Comparison of ENCODE assay signal across 8 cellular contexts in genomic region chr19:46878613-46879375, GRCh38. TPM values are rescaled to one million over a fixed set of nuclear protein-coding genes. Genes with fewer than 3 reads are reported as not detected.
DNase-seq lines count a peak whose midpoint lies in the region; TF ChIP-seq lines count a peak whose summit lies in the region.

No MANE protein-coding gene starts in this region.

- peak overlapping the region; percentile 17 for H3K27ac ChIP-seq in left ventricle myocardium inferior (replicated peaks)

- no peak overlapping the region for H3K4me3 ChIP-seq in left ventricle myocardium inferior
- no peak overlapping the region for H3K4me3 ChIP-seq in lower leg skin (ENCODE audit: low read depth, poor library complexity, severe bottlenecking)

- peak; percentile 84 for DNase-seq in A172 (ENCODE audit: low spot score)
- DNase-seq in H4 (ENCODE audit: low spot score), result peak; percentile 69
- DNase-seq in T1000 (lab: John Stamatoyannopoulos, UW), result peak; percentile 65
- DNase-seq in left ventricle myocardium inferior, result no peak
- no peak for DNase-seq in lower leg skin (ENCODE audit: low spot score in 2 of 2)
- no peak for DNase-seq in NCI-H2171 (lab: John Stamatoyannopoulos, UW)
- no peak for DNase-seq in activated CD4-positive, alpha-beta T cell treated with anti-CD3 and anti-CD28 coated beads for 48 hours
- no peak for DNase-seq in NCI-H187 treated with DMSO at 0.1 percent for 48 hours (lab: John Stamatoyannopoulos, UW)

- WGBS in lower leg skin, 2 donors, result 77 to 84% methylated on average over 9 of the region's 9 CpGs

- no peak for TF ChIP-seq CTCF in left ventricle myocardium inferior (IDR thresholded peaks at IDR 0.05; ENCODE audit: borderline replicate concordance)
- TF ChIP-seq CTCF in lower leg skin (IDR thresholded peaks at IDR 0.05), result no peak

- no peaks in the 10 kb centered on the region for H3K9me3 ChIP-seq in left ventricle myocardium inferior (replicated peaks)

- H3K27me3 ChIP-seq in left ventricle myocardium inferior (ENCODE audit: low read depth), result no peaks in the 10 kb centered on the region

- peaks cover 41% of the 10 kb centered on the region for H3K4me1 ChIP-seq in left ventricle myocardium inferior

- intact Hi-C loops in left ventricle myocardium inferior (cut with micrococcal nuclease) (no loop called here), lower leg skin (cut with DNase I; ENCODE audit: low total_unique reads) (no loop called here)

- TF ChIP-seq POLR2A in lower leg skin (IDR thresholded peaks at IDR 0.05), result no peak

- H3K36me3 ChIP-seq in left ventricle myocardium inferior, result peaks cover 5% of the 10 kb centered on the region

RNA-seq across cellular contexts. Expression of gene ARHGAP35, which starts 18.0 kb away (rescaled TPM):
- 11.5 and 14.1 TPM in 2 replicates for total RNA-seq in A172 (2014; rRNA removed; shearing (Covaris generic))
- 24.0 and 27.1 TPM in 2 replicates for total RNA-seq in H4 (2014; rRNA removed; shearing (Covaris generic))
- total RNA-seq in left ventricle myocardium inferior (75.4 TPM), lower leg skin (10 to 100 TPM; 19.4 to 43.6 (median 40.1) TPM)

RNA-seq across cellular contexts. Expression of gene AP2S1, which starts 28.1 kb away (rescaled TPM):
- 141 and 186 TPM in 2 replicates for total RNA-seq in A172 (2014; rRNA removed; shearing (Covaris generic))
- total RNA-seq in H4 (2014; rRNA removed; shearing (Covaris generic)), result 363 and 394 TPM in 2 replicates
- 87.3 TPM for total RNA-seq in left ventricle myocardium inferior
- total RNA-seq in lower leg skin, result 100 to 1,000 TPM in 3 of 4 donors, 10 to 100 TPM in 1; 88.9 to 132 (median 114) TPM

Comparison
In these comparisons a context has a peak if more than half of its experiments do, and no peak if none do; other contexts are left out.
1. DNase-seq: peak in A172 (single experiment), H4 (single experiment) and T1000 (single experiment); none in left ventricle myocardium inferior (single experiment), lower leg skin (0 of 2), NCI-H2171 (single experiment), activated CD4-positive, alpha-beta T cell treated with anti-CD3 and anti-CD28 coated beads for 48 hours (single experiment) and NCI-H187 treated with DMSO at 0.1 percent for 48 hours (single experiment).